In the genomic region with DNA sequence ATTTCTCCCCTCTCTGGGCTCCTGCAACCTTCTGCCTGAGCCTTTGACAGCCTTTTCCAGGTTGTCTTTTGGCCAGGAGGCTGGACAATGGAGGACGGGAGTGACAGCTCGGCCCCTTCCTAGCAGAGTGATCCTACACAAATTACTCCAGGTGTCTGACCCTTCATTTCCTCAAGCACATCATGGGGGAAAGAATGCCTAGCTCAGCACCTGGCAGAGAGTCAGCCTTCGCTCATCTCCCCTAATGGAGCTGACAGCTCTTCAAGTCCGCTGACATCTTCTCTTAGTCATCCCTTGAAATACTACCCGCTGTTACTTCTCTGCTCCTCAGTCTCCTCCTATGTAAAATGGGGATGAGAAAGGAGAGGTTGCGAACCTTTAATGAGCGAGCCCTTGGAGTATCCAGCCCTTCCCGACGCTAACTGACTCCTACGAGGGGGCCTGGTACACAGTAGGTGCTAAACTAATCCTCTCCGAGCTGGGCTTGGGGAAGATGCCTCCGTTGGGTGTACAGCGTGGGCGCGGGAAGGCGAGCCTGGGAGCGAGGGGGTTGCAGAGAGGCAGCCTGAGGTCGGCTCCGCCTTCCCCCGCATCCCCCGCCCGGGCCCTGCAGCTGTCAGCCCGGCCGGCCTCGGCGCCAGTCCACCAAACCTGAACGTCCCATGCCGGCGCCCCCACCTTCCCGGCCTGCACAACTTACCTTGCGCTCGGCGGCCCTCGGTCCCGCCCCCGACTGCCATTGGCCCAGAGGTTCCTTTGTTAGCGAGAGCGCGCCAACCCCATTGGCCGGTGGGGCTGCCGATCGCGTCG, we compare ENCODE assay signal across 8 cellular contexts. TPM values are rescaled to one million over a fixed set of nuclear protein-coding genes. Genes with fewer than 3 reads are reported as not detected.
DNase-seq lines count a peak whose midpoint lies in the region; ATAC-seq, FAIRE-seq and TF ChIP-seq lines count a peak whose summit lies in the region.

No MANE protein-coding gene starts in this region.

- no peak for FAIRE-seq in bronchial epithelial cell (lab: Jason Lieb, UNC)

- H3K36me3 ChIP-seq in bronchial epithelial cell (ENCODE audit: control insufficient read depth, insufficient read depth, low read length), result peaks cover 1% of the 10 kb centered on the region
- H3K36me3 ChIP-seq in smooth muscle cell (ENCODE audit: low read depth), result no peaks in the 10 kb centered on the region

- H3K27me3 ChIP-seq in AG04450 (ENCODE audit: control insufficient read depth, insufficient read depth, low read length), result no peaks in the 10 kb centered on the region
- no peaks in the 10 kb centered on the region for H3K27me3 ChIP-seq in bronchial epithelial cell (ENCODE audit: control insufficient read depth, insufficient read depth, low read length)
- H3K27me3 ChIP-seq in smooth muscle cell (ENCODE audit: low read depth), result no peaks in the 10 kb centered on the region

- H3F3A ChIP-seq in smooth muscle cell (ENCODE audit: low read depth), result peaks cover 6% of the 10 kb centered on the region

- no peaks in the 10 kb centered on the region for H3K9me3 Mint-ChIP-seq in immature natural killer cell

- peaks cover 34% of the 10 kb centered on the region for H3K79me2 ChIP-seq in smooth muscle cell (ENCODE audit: low read depth)

- WGBS in smooth muscle cell (ENCODE audit: low lambda C conversion rate), result 6% methylated on average over 22 of the region's 44 CpGs

- peaks cover 14% of the 10 kb centered on the region for H3K4me1 ChIP-seq in smooth muscle cell (ENCODE audit: low read depth)

- H3K4me2 ChIP-seq in smooth muscle cell, result peak overlapping the region; percentile 82

- peak overlapping the region in 4 of 6 donors; percentile 4 to 59 (median 40) for H3K27ac Mint-ChIP-seq in immature natural killer cell

- POLR2A ChIA-PET in AG04450 (lab: Yijun Ruan, JAX), result interaction anchor here (1.1 kb wide), 2 partner anchors 10 to 66 kb away, joined by 3 to 4 read pairs; no protein-coding TSS in a partner anchor

- H3K9me3 ChIP-seq in AG04450 (ENCODE audit: control insufficient read depth, insufficient read depth, low read length) (no peaks in the 10 kb centered on the region; the same call in 1 of the 2 replicates), smooth muscle cell (replicated peaks; ENCODE audit: low read depth) (no peaks in the 10 kb centered on the region)

- H3K9ac ChIP-seq in smooth muscle cell (ENCODE audit: low read depth), result peak overlapping the region; percentile 32

- H3K4me1 Mint-ChIP-seq in immature natural killer cell, result peaks cover 43 to 49% of the 10 kb centered on the region in 2 donors

- TF ChIP-seq CTCF in AG04450 (IDR thresholded peaks at IDR 0.05; ENCODE audit: low read depth, low read length) (no peak), WI38 (IDR thresholded peaks at IDR 0.05; ENCODE audit: low read depth, low read length) (no peak), bronchial epithelial cell (IDR thresholded peaks at IDR 0.05; ENCODE audit: insufficient read depth, low read length, severe bottlenecking) (no peak), smooth muscle cell (IDR thresholded peaks at IDR 0.05; ENCODE audit: borderline replicate concordance, insufficient read depth, poor library complexity, severe bottlenecking) (no peak)

- peaks cover 0 to 5% (median 2%) of the 10 kb centered on the region in 3 donors for H3K27me3 Mint-ChIP-seq in immature natural killer cell (ENCODE audit: low read depth in 3 of 3)

- CTCF ChIA-PET in AG04450 (lab: Charles Lee), result interaction anchor here (0.7 kb wide), 1 partner anchor 87 kb away, joined by 3 read pairs; no protein-coding TSS in a partner anchor

- peak overlapping the region; percentile 5 for H2AFZ ChIP-seq in smooth muscle cell (ENCODE audit: low read depth)

- ATAC-seq in GM18909 (IDR thresholded peaks at IDR 0.05; ENCODE audit: poor library complexity, unreplicated experiment), result peak; percentile 95
- peak; percentile 94 for ATAC-seq in HG03159 (IDR thresholded peaks at IDR 0.05; ENCODE audit: unreplicated experiment)

- H3K4me3 ChIP-seq in AG04450 (ENCODE audit: low read depth, low read length), result peak overlapping the region; percentile 64
- H3K4me3 ChIP-seq in WI38 (ENCODE audit: low read depth, low read length), result peak overlapping the region; percentile 65
- H3K4me3 ChIP-seq in bronchial epithelial cell (ENCODE audit: low read depth, low read length), result peak overlapping the region; percentile 48
- H3K4me3 ChIP-seq in smooth muscle cell, result peak overlapping the region; percentile 47

- H3K27ac ChIP-seq in AG04450 (ENCODE audit: low read depth, low read length) (no peak overlapping the region), smooth muscle cell (ENCODE audit: low read depth) (peak overlapping the region; percentile 79)

- no peaks in the 10 kb centered on the region for H3K36me3 Mint-ChIP-seq in immature natural killer cell

- H3K4me3 Mint-ChIP-seq in immature natural killer cell, result peak overlapping the region; percentile 62 to 78 (median 72)

- DNase-seq in AG04450 (ENCODE audit: low read depth, low spot score) (peak; percentile 90), NCI-H2196 treated with DMSO at 0.1 percent for 48 hours (lab: John Stamatoyannopoulos, UW; ENCODE audit: unreplicated experiment) (peak; percentile 64), bronchial epithelial cell (ENCODE audit: low read depth) (peak; percentile 84), immature natural killer cell (peak; percentile 95 to 96 (median 95)), smooth muscle cell (lab: John Stamatoyannopoulos, UW; ENCODE audit: unreplicated experiment) (peak; percentile 86)

- H4K20me1 ChIP-seq in smooth muscle cell (ENCODE audit: low read depth), result peaks cover 40% of the 10 kb centered on the region

RNA-seq across cellular contexts. Expression of a gene that starts 0.5 kb away (rescaled TPM):
- polyA plus RNA-seq in AG04450 (2011; rRNA removed) (95.0 and 122 TPM in 2 replicates), immature natural killer cell (10 to 100 TPM in 1 of 3 donors, 1 to 10 TPM in 2; 1.2 to 15.1 (median 4.2) TPM), smooth muscle cell (67.2 and 69.3 TPM in 2 replicates)
- polyA minus RNA-seq in AG04450 (2011; rRNA and poly(A)+ RNA removed), result 152 and 153 TPM in 2 replicates
- total RNA-seq in bronchial epithelial cell (134 and 183 TPM in 2 replicates), smooth muscle cell (58.8 and 62.5 TPM in 2 replicates)
